25 cellular contexts compared by ENCODE assay signal in the genomic region with DNA sequence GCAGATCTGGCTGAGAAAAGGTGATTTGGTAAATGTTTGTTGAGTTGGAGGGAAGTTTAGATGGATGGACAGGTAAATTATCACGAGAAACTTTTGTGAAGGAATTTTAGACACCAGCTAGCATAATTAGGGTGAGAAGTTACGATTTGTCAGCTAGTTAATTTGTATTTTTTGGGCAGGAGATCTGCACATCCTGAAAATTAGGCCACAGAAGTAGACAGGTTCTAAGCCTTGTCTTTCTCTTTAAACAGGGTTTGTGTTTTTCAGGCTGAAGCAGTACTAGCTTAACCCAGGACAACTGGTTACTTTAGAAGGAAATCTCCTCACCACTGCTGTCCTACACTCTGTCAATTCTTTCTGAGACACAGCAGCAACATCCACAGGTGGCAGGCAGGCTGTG.
"Had no signal": no experiment of that assay in that cellular context is flagged by ENCODE, and none has a peak within 500 bp of the region (broad histone marks: within the 10 kb centered on the region; RNA-seq: fewer than 3 reads in every experiment).

No MANE protein-coding gene starts in this region.

- H3K36me3 ChIP-seq: cardiac muscle cell, Peyer's patch had no signal

- H3K9me3 ChIP-seq: ascending aorta, Peyer's patch, SJSA1 had no signal

- ATAC-seq: activated CD8-positive, alpha-beta memory T cell treated with anti-CD3 and anti-CD28 coated beads, Interleukin-2, amount 10 ng/mL, durations not matched to agents 7 days and 5 days; SK-N-SH treated with all-trans-retinoic acid at 6 μM for 48 hours; T-cell; T-helper 17 cell had no signal

- H3K4me3 ChIP-seq: ascending aorta, cardiac muscle cell, Peyer's patch, SJSA1 had no signal

- H3K4me1 ChIP-seq: Peyer's patch had no signal

- H3K27me3 ChIP-seq: ascending aorta, cardiac muscle cell, Peyer's patch, SJSA1 had no signal

- DNase-seq: activated B cell treated with CpG ODN at 0.5 μM for 24 hours; activated CD4-positive, alpha-beta memory T cell treated with anti-CD3 and anti-CD28 coated beads, Interleukin-2, amount 10 ng/mL, durations not matched to agents 7 days and 5 days; activated CD4-positive, alpha-beta T cell treated with anti-CD3 and anti-CD28 coated beads for 1 hour; activated CD4-positive, alpha-beta T cell treated with anti-CD3 and anti-CD28 coated beads for 48 hours; activated CD8-positive, alpha-beta memory T cell treated with anti-CD3 and anti-CD28 coated beads for 24 hours; activated CD8-positive, alpha-beta memory T cell treated with anti-CD3 and anti-CD28 coated beads, Interleukin-2, amount 10 ng/mL, durations not matched to agents 7 days and 5 days; activated CD8-positive, alpha-beta memory T cell treated with anti-CD3 and anti-CD28 coated beads, Interleukin-2, amount 50 U/mL, for 48 hours; activated gamma-delta T cell; activated naive CD4-positive, alpha-beta T cell treated with Interleukin-2 at 50 U/mL for 16 hours; activated naive CD8-positive, alpha-beta T cell treated with anti-CD3 and anti-CD28 coated beads, Interleukin-2, amount 10 ng/mL, durations not matched to agents 7 days and 5 days; Karpas-422; NCI-H1105; NCI-H1417 treated with DMSO at 0.1 percent for 48 hours; NCI-H187 treated with DMSO at 0.1 percent for 48 hours; NCI-H2081; NCI-H524 treated with DMSO at 0.1 percent for 48 hours; NK-92 treated with Interleukin-12 subunit alpha and Interleukin-12 subunit beta, amount 100 ng/mL, for 24 hours; Peyer's patch; SHP77 treated with DMSO at 0.1 percent for 48 hours; T-cell; T-helper 17 cell had no signal

- H3K27ac ChIP-seq: cardiac muscle cell, Peyer's patch, SJSA1 had no signal
